ENCODE assay signal across 13 cellular contexts in the genomic region with DNA sequence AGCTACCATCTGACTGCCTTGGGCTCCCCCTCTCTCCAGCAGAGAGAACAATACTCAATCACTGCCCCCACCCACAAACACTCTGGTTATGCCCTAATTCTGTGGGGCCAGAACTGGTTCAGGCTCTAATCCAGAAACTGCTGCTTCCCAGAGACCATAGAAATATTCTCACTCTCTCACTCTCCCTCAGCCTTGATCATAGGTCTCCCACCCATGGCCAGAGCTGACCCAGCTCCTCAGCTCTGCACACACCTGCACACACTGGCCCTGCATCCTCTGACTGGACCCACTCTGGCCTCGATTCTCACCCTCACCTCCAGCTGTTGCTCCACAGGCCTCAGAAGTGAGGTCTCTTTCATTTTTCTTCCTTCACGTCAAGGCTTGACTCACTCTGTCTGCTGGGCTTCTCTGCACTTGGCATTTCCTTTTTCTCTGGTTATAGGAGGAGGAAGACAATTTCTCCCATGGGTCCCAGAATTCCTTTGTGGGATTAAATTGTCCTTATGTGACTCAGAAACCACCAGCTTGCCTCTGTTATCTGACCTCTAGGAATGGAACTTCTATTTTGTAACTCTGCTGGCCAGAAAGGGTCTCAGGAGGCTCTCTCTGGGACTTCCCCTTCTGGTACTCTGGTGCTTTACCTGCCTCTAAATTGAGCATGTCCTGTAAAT. TPM values are rescaled to one million over a fixed set of nuclear protein-coding genes. Genes with fewer than 3 reads are reported as not detected.
A peak's percentile ranks its signal among the peaks of the same experiment; 100 is the strongest.
DNase-seq lines count a peak whose midpoint lies in the region; TF ChIP-seq lines count a peak whose summit lies in the region.
"Had no signal": no experiment of that assay in that cellular context is flagged by ENCODE, and none has a peak within 500 bp of the region (broad histone marks: within the 10 kb centered on the region; RNA-seq: fewer than 3 reads in every experiment).

No MANE protein-coding gene starts in this region.

- TF ChIP-seq EP300 in stomach (IDR thresholded peaks at IDR 0.05), result no peak

- no peaks in the 10 kb centered on the region for H3K9me3 ChIP-seq in stomach
- H3K9me3 ChIP-seq: heart right ventricle had no signal

- H3K4me3 ChIP-seq in AG09309 (ENCODE audit: control insufficient read depth, low read depth, low read length) (no peak overlapping the region), stomach (no peak overlapping the region)
- H3K4me3 ChIP-seq: heart right ventricle, SK-N-MC had no signal

- no peaks in the 10 kb centered on the region for H3K27me3 ChIP-seq in stomach

- DNase-seq in AG09309 (ENCODE audit: low read depth) (peak; percentile 96), HS-5 (ENCODE audit: low read depth) (peak; percentile 97), amniotic stem cell (lab: John Stamatoyannopoulos, UW) (peak; percentile 72), glomerular endothelial cell (ENCODE audit: extremely low read depth, low read depth, low spot score) (peak; percentile 41), NCI-H2107 treated with DMSO at 0.1 percent for 48 hours (lab: John Stamatoyannopoulos, UW; ENCODE audit: unreplicated experiment) (no peak), stomach (no peak), NCI-H748 treated with DMSO at 0.1 percent for 48 hours (lab: John Stamatoyannopoulos, UW) (no peak)
- no peak for DNase-seq in activated CD4-positive, alpha-beta T cell treated with anti-CD3 and anti-CD28 coated beads for 4 hours
- DNase-seq: DMS153, heart right ventricle, naive B cell, NCI-H1417 treated with DMSO at 0.1 percent for 48 hours had no signal

- WGBS in stomach, 5 donors, result 48 to 80% (median 54%) methylated on average over 2 of the region's 2 CpGs

- intact Hi-C loops in stomach (cut with DNase I; ENCODE audit: low total_unique reads), result no loop called here

- H3K27ac ChIP-seq in stomach, result no peak overlapping the region
- H3K27ac ChIP-seq: heart right ventricle, SK-N-MC had no signal

- TF ChIP-seq POLR2A in stomach (IDR thresholded peaks at IDR 0.05), result no peak

- H3K36me3 ChIP-seq in stomach, result no peaks in the 10 kb centered on the region
- H3K36me3 ChIP-seq: heart right ventricle had no signal

- TF ChIP-seq CTCF in AG09309 (IDR thresholded peaks at IDR 0.05; ENCODE audit: control insufficient read depth, insufficient read depth, low read depth, low read length, missing control alignments) (no peak), stomach (IDR thresholded peaks at IDR 0.05) (no peak)

- no peaks in the 10 kb centered on the region for H3K4me1 ChIP-seq in stomach

RNA-seq across cellular contexts. Expression of a gene that starts 15.6 kb away (rescaled TPM):
- total RNA-seq in glomerular endothelial cell (11.7 and 14.7 TPM in 2 replicates), stomach (10 to 100 TPM in 4 of 5 donors, 1 to 10 TPM in 1; 6.1 to 47.5 (median 35.8) TPM)
- polyA plus RNA-seq in stomach, result 1 to 10 TPM; 4.9 to 8.2 (median 6.1) TPM

RNA-seq across cellular contexts. Expression of a gene that starts 31.9 kb away (rescaled TPM):
- total RNA-seq in glomerular endothelial cell (13.8 and 17.9 TPM in 2 replicates), stomach (10 to 100 TPM in 3 of 5 donors, 1 to 10 TPM in 1, under 1 TPM in 1; 0.58 to 65.6 (median 21.8) TPM)
- polyA plus RNA-seq in stomach, result 1 to 10 TPM; 1.7 to 3.0 (median 2.1) TPM

Comparison
In these comparisons a context has a peak if more than half of its experiments do, and no peak if none do; other contexts are left out.
1. DNase-seq: peak in AG09309 (single experiment), HS-5 (single experiment), amniotic stem cell (single experiment) and glomerular endothelial cell (single experiment); none in activated CD4-positive, alpha-beta T cell treated with anti-CD3 and anti-CD28 coated beads for 4 hours (0 of 2), NCI-H2107 treated with DMSO at 0.1 percent for 48 hours (single experiment), stomach (single experiment) and NCI-H748 treated with DMSO at 0.1 percent for 48 hours (single experiment).